In genomic region chr1:192668434-192668983, GRCh38 we compare ENCODE assay signal across 22 cellular contexts. TPM values are rescaled to one million over a fixed set of nuclear protein-coding genes. Genes with fewer than 3 reads are reported as not detected.
DNase-seq lines count a peak whose midpoint lies in the region; ATAC-seq, FAIRE-seq and TF ChIP-seq lines count a peak whose summit lies in the region.
"Had no signal": no experiment of that assay in that cellular context is flagged by ENCODE, and none has a peak within 500 bp of the region (broad histone marks: within the 10 kb centered on the region; RNA-seq: fewer than 3 reads in every experiment).

No MANE protein-coding gene starts in this region.

- no peak for TF ChIP-seq CTCF in A549 (IDR thresholded peaks at IDR 0.05)
- no peak for TF ChIP-seq CTCF in ovary (IDR thresholded peaks at IDR 0.05)

- CTCF ChIA-PET in A549 (lab: Yijun Ruan, JAX): interaction anchor here (0.8 to 1.0 kb wide), 2 partner anchors 23 to 88 kb away, joined by 3 read pairs; no protein-coding TSS in a partner anchor

- 0 out of 3 replicates have a peak, but pooled peaks cover 2% of the 10 kb centered on the region for H3K9me3 ChIP-seq in A549
- H3K9me3 ChIP-seq in NT2/D1 (ENCODE audit: insufficient read depth, low read length): no peaks in the 10 kb centered on the region
- no peaks in the 10 kb centered on the region for H3K9me3 ChIP-seq in ovary
- H3K9me3 ChIP-seq: ascending aorta, SK-N-SH, tibial artery had no signal

- WGBS in A549 (ENCODE audit: missing lambda C conversion rate): 37% methylated on average over 3 of the region's 5 CpGs
- WGBS in ovary, 3 donors: 76 to 88% (median 84%) methylated on average over 5 of the region's 5 CpGs

- no peaks in the 10 kb centered on the region for H3K27me3 ChIP-seq in NT2/D1 (ENCODE audit: insufficient read depth, insufficient read length)
- no peaks in the 10 kb centered on the region for H3K27me3 ChIP-seq in ovary
- H3K27me3 ChIP-seq: ascending aorta, tibial artery had no signal

- peak in 1 of 2 experiments; percentile 80; a peak in 3 of 6 replicates for ATAC-seq in A549
- ATAC-seq: activated T-cell treated with anti-CD3 and anti-CD28 coated beads, Interleukin-2, amount 50 U/mL, for 4 hours; left lobe of liver had no signal

- POLR2A ChIA-PET in A549 (lab: Yijun Ruan, JAX): no interaction called here

- H3K36me3 ChIP-seq in NT2/D1 (ENCODE audit: insufficient read depth, insufficient read length, low read length) (no peaks in the 10 kb centered on the region), ovary (no peaks in the 10 kb centered on the region)
- H3K36me3 ChIP-seq: ascending aorta, tibial artery had no signal

- no peak for FAIRE-seq in A549 (lab: Jason Lieb, UNC)
- FAIRE-seq: H54 had no signal

- TF ChIP-seq EP300 in A549 (IDR thresholded peaks at IDR 0.05) (no peak), ovary (IDR thresholded peaks at IDR 0.05) (no peak)

- peak in 1 of 2 experiments; percentile 63 for DNase-seq in A549 (ENCODE audit: low read depth in 1 of 2, low spot score in 1 of 2)
- DNase-seq in HuH-7 (ENCODE audit: low spot score): peak; percentile 3
- peak; percentile 20 for DNase-seq in NT2/D1 (ENCODE audit: low read depth, low spot score)
- DNase-seq in epithelial cell of prostate (ENCODE audit: low read depth, low spot score): peak; percentile 69
- no peak for DNase-seq in effector CD8-positive, alpha-beta T cell (lab: John Stamatoyannopoulos, UW)
- no peak for DNase-seq in iPS-NIHi7 (ENCODE audit: extremely low spot score)
- DNase-seq in activated naive CD4-positive, alpha-beta T cell treated with Interleukin-2 at 50 U/mL for 16 hours: no peak
- DNase-seq in ovary: no peak
- DNase-seq: activated T-cell treated with anti-CD3 and anti-CD28 coated beads, Interleukin-2, amount 50 U/mL, for 4 hours; KG1; midbrain; NCI-H2171; nephron progenitor cell; SK-N-SH; stimulated activated naive CD4-positive, alpha-beta T cell treated with Interleukin-2 at 50 U/mL for 16 hours; tibial artery had no signal

- H3K4me3 ChIP-seq in A549 (no peak overlapping the region), NT2/D1 (ENCODE audit: insufficient read length, low read depth) (no peak overlapping the region), ovary (no peak overlapping the region)
- H3K4me3 ChIP-seq: ascending aorta, skin epidermis, tibial artery had no signal

- TF ChIP-seq RAD21 in A549 (conservative IDR thresholded peaks at IDR 0.05 in 1 of 2, IDR thresholded peaks at IDR 0.05 in 1 of 2): 0 out of 5 replicates have a peak, but pooled peaks of 1 of the 2 experiments have one; percentile 7

- peaks cover 14% of the 10 kb centered on the region; the same call in 1 of the 3 replicates for H3K4me1 ChIP-seq in A549
- H3K4me1 ChIP-seq in NT2/D1 (ENCODE audit: insufficient read depth, insufficient read length): no peaks in the 10 kb centered on the region
- no peaks in the 10 kb centered on the region for H3K4me1 ChIP-seq in ovary (ENCODE audit: insufficient read depth)
- H3K4me1 ChIP-seq: ascending aorta, tibial artery had no signal

- intact Hi-C loops in ovary (cut with DNase I): no loop called here

- peak overlapping the region; percentile 45 for H3K4me2 ChIP-seq in A549
- H3K4me2 ChIP-seq: SK-N-SH had no signal

- H3K9ac ChIP-seq in NT2/D1 (ENCODE audit: insufficient read length, low read depth): peak overlapping the region; percentile 18
- H3K9ac ChIP-seq: SK-N-SH had no signal

- peak overlapping the region in 1 of 2 experiments; percentile 59; a peak in 1 of 6 replicates for H3K27ac ChIP-seq in A549
- peak overlapping the region; percentile 84 for H3K27ac ChIP-seq in epithelial cell of prostate
- H3K27ac ChIP-seq in ovary: no peak overlapping the region
- H3K27ac ChIP-seq: ascending aorta, skin epidermis, tibial artery had no signal

- no peak for TF ChIP-seq POLR2A in A549 (IDR thresholded peaks at IDR 0.05; ENCODE audit: low read length)
- no peak for TF ChIP-seq POLR2A in ovary (IDR thresholded peaks at IDR 0.05)

TF ChIP-seq in A549, 52 proteins besides CTCF, POLR2A, EP300 and RAD21:
- no peak for TF ChIP-seq RCOR1 (IDR thresholded peaks at IDR 0.05; ENCODE audit: low read depth, low read length)
- TF ChIP-seq, protein P1, sequence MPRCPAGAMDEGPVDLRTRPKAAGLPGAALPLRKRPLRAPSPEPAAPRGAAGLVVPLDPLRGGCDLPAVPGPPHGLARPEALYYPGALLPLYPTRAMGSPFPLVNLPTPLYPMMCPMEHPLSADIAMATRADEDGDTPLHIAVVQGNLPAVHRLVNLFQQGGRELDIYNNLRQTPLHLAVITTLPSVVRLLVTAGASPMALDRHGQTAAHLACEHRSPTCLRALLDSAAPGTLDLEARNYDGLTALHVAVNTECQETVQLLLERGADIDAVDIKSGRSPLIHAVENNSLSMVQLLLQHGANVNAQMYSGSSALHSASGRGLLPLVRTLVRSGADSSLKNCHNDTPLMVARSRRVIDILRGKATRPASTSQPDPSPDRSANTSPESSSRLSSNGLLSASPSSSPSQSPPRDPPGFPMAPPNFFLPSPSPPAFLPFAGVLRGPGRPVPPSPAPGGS (IDR thresholded peaks at IDR 0.05): no peak
- no peak for TF ChIP-seq MAFK (IDR thresholded peaks at IDR 0.05; ENCODE audit: partially characterized antibody)
- no peak for TF ChIP-seq RFX5 (IDR thresholded peaks at IDR 0.05)
- no peak for TF ChIP-seq RNF2 (IDR thresholded peaks at IDR 0.05; ENCODE audit: borderline replicate concordance, low read depth)
- TF ChIP-seq FOSL2 (IDR thresholded peaks at IDR 0.05): no peak
- TF ChIP-seq FOSL2 (CRISPR knock-in tag; IDR thresholded peaks at IDR 0.05): no peak
- TF ChIP-seq, protein P2, sequence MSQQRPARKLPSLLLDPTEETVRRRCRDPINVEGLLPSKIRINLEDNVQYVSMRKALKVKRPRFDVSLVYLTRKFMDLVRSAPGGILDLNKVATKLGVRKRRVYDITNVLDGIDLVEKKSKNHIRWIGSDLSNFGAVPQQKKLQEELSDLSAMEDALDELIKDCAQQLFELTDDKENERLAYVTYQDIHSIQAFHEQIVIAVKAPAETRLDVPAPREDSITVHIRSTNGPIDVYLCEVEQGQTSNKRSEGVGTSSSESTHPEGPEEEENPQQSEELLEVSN (IDR thresholded peaks at IDR 0.05; ENCODE audit: borderline replicate concordance, low read depth): no peak
- TF ChIP-seq, protein P3, sequence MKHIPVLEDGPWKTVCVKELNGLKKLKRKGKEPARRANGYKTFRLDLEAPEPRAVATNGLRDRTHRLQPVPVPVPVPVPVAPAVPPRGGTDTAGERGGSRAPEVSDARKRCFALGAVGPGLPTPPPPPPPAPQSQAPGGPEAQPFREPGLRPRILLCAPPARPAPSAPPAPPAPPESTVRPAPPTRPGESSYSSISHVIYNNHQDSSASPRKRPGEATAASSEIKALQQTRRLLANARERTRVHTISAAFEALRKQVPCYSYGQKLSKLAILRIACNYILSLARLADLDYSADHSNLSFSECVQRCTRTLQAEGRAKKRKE (CRISPR knock-in tag; IDR thresholded peaks at IDR 0.05; ENCODE audit: low read depth): no peak
- TF ChIP-seq ESRRA (IDR thresholded peaks at IDR 0.05; ENCODE audit: borderline replicate concordance, low read length): no peak
- TF ChIP-seq ZFP36 (IDR thresholded peaks at IDR 0.05; ENCODE audit: borderline replicate concordance, partially characterized antibody): no peak
- TF ChIP-seq POLR2AphosphoS2 (conservative IDR thresholded peaks at IDR 0.05; ENCODE audit: low read length): no peak
- TF ChIP-seq HDAC2 (IDR thresholded peaks at IDR 0.05): no peak
- TF ChIP-seq FOSB (CRISPR knock-in tag; IDR thresholded peaks at IDR 0.05): no peak
- TF ChIP-seq, protein P4, sequence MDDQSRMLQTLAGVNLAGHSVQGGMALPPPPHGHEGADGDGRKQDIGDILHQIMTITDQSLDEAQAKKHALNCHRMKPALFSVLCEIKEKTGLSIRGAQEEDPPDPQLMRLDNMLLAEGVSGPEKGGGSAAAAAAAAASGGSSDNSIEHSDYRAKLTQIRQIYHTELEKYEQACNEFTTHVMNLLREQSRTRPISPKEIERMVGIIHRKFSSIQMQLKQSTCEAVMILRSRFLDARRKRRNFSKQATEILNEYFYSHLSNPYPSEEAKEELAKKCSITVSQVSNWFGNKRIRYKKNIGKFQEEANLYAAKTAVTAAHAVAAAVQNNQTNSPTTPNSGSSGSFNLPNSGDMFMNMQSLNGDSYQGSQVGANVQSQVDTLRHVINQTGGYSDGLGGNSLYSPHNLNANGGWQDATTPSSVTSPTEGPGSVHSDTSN (IDR thresholded peaks at IDR 0.05): no peak

RNA-seq across cellular contexts. Expression of gene RGS13, which starts 32.6 kb away (rescaled TPM):
- polyA plus RNA-seq in A549 (2011; rRNA removed): not detected in 2 replicates
- not detected in 2 replicates for polyA plus RNA-seq in A549 (2012; cell fraction: cytosol; rRNA removed)
- polyA plus RNA-seq in A549 (2012; cell fraction: nucleus; rRNA removed): not detected in 2 replicates
- polyA plus RNA-seq in A549 (2017; fragmentation: RNase III; extraction: RNeasy Plus Mini Kit Qiagen cat#74134 plus additional on column Dnase treatment): not detected in 3 replicates
- polyA minus RNA-seq in A549 (2011; rRNA and poly(A)+ RNA removed): not detected in 2 replicates
- total RNA-seq in ovary: under 1 TPM in 2 of 7 donors, not detected in 5; 0.12 to 0.17 TPM
- polyA plus RNA-seq in ovary: under 1 TPM; 0.29 to 0.78 TPM
- total RNA-seq: activated T-cell treated with anti-CD3 and anti-CD28 coated beads, Interleukin-2, amount 50 U/mL, for 4 hours; ascending aorta; cerebellum; left lobe of liver; progenitor cell of endocrine pancreas had no signal
- polyA plus RNA-seq: SK-N-SH had no signal

Comparison
In these comparisons a context has a peak if more than half of its experiments do, and no peak if none do; other contexts are left out.
1. DNase-seq: peak in HuH-7 (single experiment), NT2/D1 (single experiment) and epithelial cell of prostate (single experiment); none in effector CD8-positive, alpha-beta T cell (single experiment), iPS-NIHi7 (single experiment), activated naive CD4-positive, alpha-beta T cell treated with Interleukin-2 at 50 U/mL for 16 hours (single experiment) and ovary (0 of 5).